Comparison of ENCODE assay signal across 1 cellular context in genomic region chr5:151157426-151158286, GRCh38.
TF ChIP-seq lines count a peak whose summit lies in the region.

TSS of gene ANXA6 (minus strand) at chr5:151157779. CDS start at chr5:151147901, 9,878 bp downstream.

TF ChIP-seq in HepG2, 621 proteins besides CTCF, POLR2A, EP300 and RAD21 (continued from another document and continues in another):
- TF ChIP-seq ZNF407 (CRISPR knock-in tag; IDR thresholded peaks at IDR 0.05; ENCODE audit: not compliant biosample characterization) (no peak), PHB2 (IDR thresholded peaks at IDR 0.05; ENCODE audit: partially characterized antibody) (no peak), ZFP36L1 (CRISPR knock-in tag; IDR thresholded peaks at IDR 0.05) (peak; percentile 20; the same call in 1 of the 2 replicates), ZBTB8A (CRISPR knock-in tag; IDR thresholded peaks at IDR 0.05; ENCODE audit: borderline replicate concordance, low read depth) (no peak), PAF1 (CRISPR knock-in tag; IDR thresholded peaks at IDR 0.05) (no peak), ZSCAN9 (CRISPR knock-in tag; IDR thresholded peaks at IDR 0.05; ENCODE audit: borderline replicate concordance) (no peak), EED (CRISPR knock-in tag; IDR thresholded peaks at IDR 0.05) (no peak), KAT2B (IDR thresholded peaks at IDR 0.05; ENCODE audit: borderline replicate concordance, low read depth, low read length) (no peak), MED1 (CRISPR knock-in tag; IDR thresholded peaks at IDR 0.05) (peak; percentile 36; the same call in 1 of the 2 replicates), ZFP90 (CRISPR knock-in tag; IDR thresholded peaks at IDR 0.05; ENCODE audit: borderline replicate concordance) (no peak), RFXAP (CRISPR knock-in tag; IDR thresholded peaks at IDR 0.05; ENCODE audit: borderline replicate concordance) (no peak), SIX1 (CRISPR knock-in tag; IDR thresholded peaks at IDR 0.05; ENCODE audit: borderline replicate concordance) (no peak), ZNF496 (CRISPR knock-in tag; IDR thresholded peaks at IDR 0.05; ENCODE audit: insufficient replicate concordance) (no peak), BRD4 (CRISPR knock-in tag; IDR thresholded peaks at IDR 0.05) (peak; percentile 57; the same call in 1 of the 2 replicates), STAT5B (CRISPR knock-in tag; IDR thresholded peaks at IDR 0.05) (no peak), ZBTB39 (CRISPR knock-in tag; IDR thresholded peaks at IDR 0.05) (no peak), CENPBD1 (CRISPR knock-in tag; IDR thresholded peaks at IDR 0.05; ENCODE audit: borderline replicate concordance, low read depth) (no peak), THAP11 (CRISPR knock-in tag; IDR thresholded peaks at IDR 0.05) (no peak), ZNF10 (CRISPR knock-in tag; IDR thresholded peaks at IDR 0.05; ENCODE audit: borderline replicate concordance, low read depth) (no peak), ZNF629 (CRISPR knock-in tag; conservative IDR thresholded peaks at IDR 0.05) (no peak), GATAD2A (CRISPR knock-in tag; IDR thresholded peaks at IDR 0.05) (no peak), CERS6 (CRISPR knock-in tag; IDR thresholded peaks at IDR 0.05) (0 out of 2 replicates have a peak, but pooled peaks have one; percentile 38), FOXK2 (IDR thresholded peaks at IDR 0.05) (no peak), E2F2 (CRISPR knock-in tag; IDR thresholded peaks at IDR 0.05; ENCODE audit: borderline replicate concordance) (no peak), TEF (CRISPR knock-in tag; IDR thresholded peaks at IDR 0.05) (no peak), RBFOX2 (IDR thresholded peaks at IDR 0.05; ENCODE audit: low read depth, low read length) (peak; percentile 82), ZNF800 (CRISPR knock-in tag; IDR thresholded peaks at IDR 0.05) (peak; percentile 85; the same call in 1 of the 2 replicates), U2AF2 (IDR thresholded peaks at IDR 0.05; ENCODE audit: low read depth, low read length) (no peak), ZFP1 (CRISPR knock-in tag; IDR thresholded peaks at IDR 0.05) (no peak), ZNF260 (CRISPR knock-in tag; IDR thresholded peaks at IDR 0.05; ENCODE audit: borderline replicate concordance, low read depth) (no peak), ZNF24 (IDR thresholded peaks at IDR 0.05) (no peak), NR0B2 (CRISPR knock-in tag; IDR thresholded peaks at IDR 0.05) (peak; percentile 89), MAFG (CRISPR knock-in tag; IDR thresholded peaks at IDR 0.05) (no peak), ZNF281 (CRISPR knock-in tag; IDR thresholded peaks at IDR 0.05; ENCODE audit: borderline replicate concordance) (no peak), CEBPG (CRISPR knock-in tag; IDR thresholded peaks at IDR 0.05) (no peak), TCF7L2 (IDR thresholded peaks at IDR 0.05; ENCODE audit: low read depth, low read length) (no peak), ZKSCAN5 (CRISPR knock-in tag; IDR thresholded peaks at IDR 0.05) (no peak), SRSF4 (IDR thresholded peaks at IDR 0.05; ENCODE audit: low read depth, low read length, poor library complexity, severe bottlenecking) (no peak), HNRNPL (IDR thresholded peaks at IDR 0.05; ENCODE audit: low read depth, low read length) (no peak), HNF4G (IDR thresholded peaks at IDR 0.05; ENCODE audit: borderline replicate concordance, low read depth, low read length) (no peak), HNF4G (CRISPR knock-in tag; IDR thresholded peaks at IDR 0.05; ENCODE audit: borderline replicate concordance, low read depth) (no peak)
